27 cellular contexts compared by ENCODE assay signal in genomic region chr5:17081142-17081541, GRCh38.
DNase-seq lines count a peak whose midpoint lies in the region; ATAC-seq and TF ChIP-seq lines count a peak whose summit lies in the region.
"Had no signal": no experiment of that assay in that cellular context is flagged by ENCODE, and none has a peak within 500 bp of the region (broad histone marks: within the 10 kb centered on the region; RNA-seq: fewer than 3 reads in every experiment).

No MANE protein-coding gene starts in this region.

- H3K36me3 ChIP-seq in GM23248 (ENCODE audit: low read depth) (no peaks in the 10 kb centered on the region), hepatocyte (replicated peaks; ENCODE audit: insufficient read depth, low read depth) (no peaks in the 10 kb centered on the region), esophagus squamous epithelium (no peaks in the 10 kb centered on the region), Peyer's patch (no peaks in the 10 kb centered on the region)

- WGBS in GM23248 (ENCODE audit: low coverage in 1 of 2, low lambda C conversion rate in 2 of 2, missing lambda C conversion rate in 2 of 2), 2 experiments: 24 to 30% methylated on average over 4 of the region's 4 CpGs
- 58% methylated on average over 4 of the region's 4 CpGs for WGBS in hepatocyte (ENCODE audit: low lambda C conversion rate, missing lambda C conversion rate)
- WGBS in esophagus squamous epithelium, 2 donors: 52 to 78% methylated on average over 3 to 4 of the region's 4 CpGs

- ATAC-seq in GM21529 (IDR thresholded peaks at IDR 0.05; ENCODE audit: unreplicated experiment): no peak
- ATAC-seq: K562, left cardiac atrium, right cardiac atrium had no signal

- DNase-seq in AG09309 (ENCODE audit: low read depth): peak; percentile 48
- DNase-seq in GM23248: peak; percentile 60
- DNase-seq in choroid plexus epithelial cell (ENCODE audit: low read depth): no peak
- no peak for DNase-seq in hepatocyte (ENCODE audit: low spot score)
- DNase-seq in esophagus squamous epithelium (lab: John Stamatoyannopoulos, UW): no peak
- DNase-seq in DMS 273 treated with DMSO at 0.1 percent for 48 hours (lab: John Stamatoyannopoulos, UW): no peak
- no peak for DNase-seq in Peyer's patch
- DNase-seq: activated effector memory CD4-positive, alpha-beta T cell treated with anti-CD3 and anti-CD28 coated beads, Interleukin-2, amount 50 U/mL, for 16 hours; activated naive CD8-positive, alpha-beta T cell treated with anti-CD3 and anti-CD28 coated beads for 36 hours; activated T-cell treated with anti-CD3 and anti-CD28 coated beads for 4 hours; Calu3; central memory CD4-positive, alpha-beta T cell; dorsolateral prefrontal cortex; H9; left cardiac atrium; mammary epithelial cell; NCI-H1105; NCI-H2029; NCI-H526 treated with DMSO at 0.1 percent for 48 hours; posterior cingulate gyrus; right cardiac atrium; stimulated activated CD4-positive, alpha-beta T cell treated with anti-CD3 and anti-CD28 coated beads, Interleukin-2, amount 100 ng/mL, for 48 hours; trophoblast cell had no signal

- H3K4me3 ChIP-seq in AG09309 (ENCODE audit: control insufficient read depth, low read depth, low read length) (no peak overlapping the region), GM23248 (no peak overlapping the region), choroid plexus epithelial cell (ENCODE audit: low read depth, low read length) (no peak overlapping the region), hepatocyte (no peak overlapping the region), esophagus squamous epithelium (no peak overlapping the region), Peyer's patch (no peak overlapping the region)
- H3K4me3 ChIP-seq: A549, dorsolateral prefrontal cortex, K562 had no signal

- H3K9me2 ChIP-seq in GM23248 (ENCODE audit: insufficient read depth): no peaks in the 10 kb centered on the region
- no peaks in the 10 kb centered on the region for H3K9me2 ChIP-seq in hepatocyte (replicated peaks; ENCODE audit: insufficient read depth)

- H3K79me2 ChIP-seq in GM23248 (ENCODE audit: insufficient read depth) (no peaks in the 10 kb centered on the region), hepatocyte (no peaks in the 10 kb centered on the region)

- H3K4me1 ChIP-seq in GM23248 (ENCODE audit: insufficient read depth) (peaks cover 5% of the 10 kb centered on the region), hepatocyte (ENCODE audit: insufficient read depth) (peaks cover 10% of the 10 kb centered on the region), esophagus squamous epithelium (no peaks in the 10 kb centered on the region), Peyer's patch (no peaks in the 10 kb centered on the region)

- intact Hi-C loops in esophagus squamous epithelium (cut with DNase I): no loop called here

- H3K4me2 ChIP-seq in GM23248 (ENCODE audit: unreplicated experiment) (peak overlapping the region; percentile 40), hepatocyte (no peak overlapping the region)
- H3K4me2 ChIP-seq: A549 had no signal

- no peaks in the 10 kb centered on the region for H4K20me1 ChIP-seq in GM23248 (ENCODE audit: insufficient read depth)
- no peaks in the 10 kb centered on the region for H4K20me1 ChIP-seq in hepatocyte (ENCODE audit: insufficient read depth, poor library complexity, severe bottlenecking)

- H3K27ac ChIP-seq in GM23248: peak overlapping the region; percentile 24
- H3K27ac ChIP-seq in hepatocyte: peak overlapping the region; percentile 74
- H3K27ac ChIP-seq in esophagus squamous epithelium: no peak overlapping the region
- no peak overlapping the region for H3K27ac ChIP-seq in Peyer's patch
- H3K27ac ChIP-seq: dorsolateral prefrontal cortex, RWPE1 had no signal

- TF ChIP-seq CTCF in AG09309 (IDR thresholded peaks at IDR 0.05; ENCODE audit: control insufficient read depth, insufficient read depth, low read depth, low read length, missing control alignments) (peak; percentile 39), choroid plexus epithelial cell (conservative IDR thresholded peaks at IDR 0.05; ENCODE audit: low read depth, low read length) (peak; percentile 20), hepatocyte (IDR thresholded peaks at IDR 0.05; ENCODE audit: poor library complexity) (no peak), esophagus squamous epithelium (IDR thresholded peaks at IDR 0.05) (no peak), Peyer's patch (IDR thresholded peaks at IDR 0.05) (no peak)

- H3K27me3 ChIP-seq in GM23248 (replicated peaks; ENCODE audit: insufficient read depth): no peaks in the 10 kb centered on the region
- H3K27me3 ChIP-seq in hepatocyte: no peaks in the 10 kb centered on the region
- H3K27me3 ChIP-seq in esophagus squamous epithelium: no peaks in the 10 kb centered on the region
- H3K27me3 ChIP-seq in Peyer's patch: no peaks in the 10 kb centered on the region
- H3K27me3 ChIP-seq: dorsolateral prefrontal cortex had no signal

- H2AFZ ChIP-seq in GM23248 (peak overlapping the region; percentile 83), hepatocyte (no peak overlapping the region)

- H3F3A ChIP-seq in GM23248 (ENCODE audit: insufficient read depth): 0 out of 2 replicates have a peak, but pooled peaks cover 5% of the 10 kb centered on the region

- H3K9ac ChIP-seq in GM23248: peak overlapping the region; percentile 13; the same call in 1 of the 2 replicates

- H3K9me3 ChIP-seq in GM23248 (ENCODE audit: low read depth): no peaks in the 10 kb centered on the region
- H3K9me3 ChIP-seq in hepatocyte (ENCODE audit: low read depth): no peaks in the 10 kb centered on the region
- H3K9me3 ChIP-seq in esophagus squamous epithelium: no peaks in the 10 kb centered on the region
- H3K9me3 ChIP-seq in Peyer's patch: no peaks in the 10 kb centered on the region
- H3K9me3 ChIP-seq: A549 had no signal

- in situ Hi-C loops in GM23248 (cut with MboI): no loop called here

- no peak for TF ChIP-seq POLR2A in esophagus squamous epithelium (IDR thresholded peaks at IDR 0.05)
- no peak for TF ChIP-seq POLR2A in Peyer's patch (IDR thresholded peaks at IDR 0.05)

Comparison
In these comparisons a context has a peak if more than half of its experiments do, and no peak if none do; other contexts are left out.
1. DNase-seq: peak in AG09309 (single experiment) and GM23248 (single experiment); none in choroid plexus epithelial cell (single experiment), hepatocyte (single experiment), esophagus squamous epithelium (single experiment), DMS 273 treated with DMSO at 0.1 percent for 48 hours (single experiment) and Peyer's patch (0 of 3).
2. CTCF ChIP-seq: peak in AG09309 (single experiment) and choroid plexus epithelial cell (single experiment); none in hepatocyte (single experiment), esophagus squamous epithelium (0 of 6) and Peyer's patch (0 of 6).
3. H3K27ac ChIP-seq: peak in GM23248 (single experiment) and hepatocyte (single experiment); none in esophagus squamous epithelium (0 of 4) and Peyer's patch (0 of 4).